In the genomic region with DNA sequence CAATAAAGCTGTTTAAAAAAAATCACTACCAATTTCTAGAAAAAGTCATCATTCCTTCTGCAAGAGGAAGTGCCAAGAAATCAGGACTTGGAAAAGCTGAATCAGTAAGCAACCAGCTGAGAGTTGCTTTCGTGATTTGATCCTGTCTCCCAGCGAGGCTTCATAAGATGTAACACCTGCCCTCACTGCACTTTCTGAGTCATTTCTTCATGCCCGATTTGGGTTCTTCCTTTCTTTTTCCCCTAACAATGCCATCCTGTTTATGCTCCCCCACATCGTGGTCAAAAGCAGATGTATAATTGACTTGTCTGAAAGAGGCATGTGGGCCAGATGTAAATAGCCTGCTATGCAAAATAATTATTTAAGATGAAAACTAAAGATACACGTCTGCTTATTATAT, we compare ENCODE assay signal across 8 cellular contexts. TPM values are rescaled to one million over a fixed set of nuclear protein-coding genes. Genes with fewer than 3 reads are reported as not detected.
DNase-seq lines count a peak whose midpoint lies in the region; ATAC-seq, FAIRE-seq and TF ChIP-seq lines count a peak whose summit lies in the region.

No MANE protein-coding gene starts in this region.

- peak; percentile 61 for ATAC-seq in GM19035 (IDR thresholded peaks at IDR 0.05; ENCODE audit: unreplicated experiment)
- ATAC-seq in HG03439 (IDR thresholded peaks at IDR 0.05; ENCODE audit: unreplicated experiment) = peak; percentile 63

- WGBS in small intestine, 3 donors = 64 to 75% (median 70%) methylated on average over 5 of the region's 5 CpGs

- no peaks in the 10 kb centered on the region for H3K4me1 ChIP-seq in small intestine (ENCODE audit: control insufficient read depth in 2 of 2, insufficient read depth in 1 of 2, low read depth in 1 of 2, low read length in 1 of 2)

- no peaks in the 10 kb centered on the region for H3K36me3 ChIP-seq in small intestine (ENCODE audit: control insufficient read depth in 2 of 2, insufficient read depth in 2 of 2, low read length in 2 of 2)

- no peak for TF ChIP-seq CTCF in AG04449 (IDR thresholded peaks at IDR 0.05; ENCODE audit: insufficient read depth, low read length, missing control alignments)

- no peak for FAIRE-seq in small intestine (lab: Jason Lieb, UNC)

- no peaks in the 10 kb centered on the region for H3K27me3 ChIP-seq in small intestine (ENCODE audit: control insufficient read depth in 2 of 2, insufficient read depth in 2 of 2, low read length in 2 of 2)

- no peaks in the 10 kb centered on the region for H3K9me3 ChIP-seq in small intestine (ENCODE audit: control insufficient read depth, low read depth)

- POLR2A ChIA-PET in AG04449 (lab: Yijun Ruan, JAX) = no interaction called here

- H3K27ac ChIP-seq in small intestine (ENCODE audit: low read depth in 1 of 2, low read length in 1 of 2) = no peak overlapping the region

- peak; percentile 50 for DNase-seq in AG04449 (ENCODE audit: low read depth, low spot score)
- DNase-seq in amniotic stem cell (lab: John Stamatoyannopoulos, UW) = peak; percentile 60
- no peak for DNase-seq in RKO (ENCODE audit: low spot score)
- DNase-seq in ecto neural progenitor cell (ENCODE audit: low spot score) = no peak
- no peak for DNase-seq in small intestine
- DNase-seq in hippocampal formation (lab: John Stamatoyannopoulos, UW) = no peak

- CTCF ChIA-PET in AG04449 (lab: Yijun Ruan, JAX) = interaction anchor here (1.1 to 2.6 kb wide), 2 partner anchors 98 to 108 kb away, joined by 4 to 13 read pairs; no protein-coding TSS in a partner anchor

- H3K4me3 ChIP-seq in AG04449 (ENCODE audit: low read depth, low read length) (no peak overlapping the region), small intestine (ENCODE audit: low read depth in 1 of 2, low read length in 2 of 2) (no peak overlapping the region)

RNA-seq across cellular contexts. Expression of gene RIPOR2, which starts 52.1 kb away (rescaled TPM):
- polyA plus RNA-seq in small intestine = 1 to 10 TPM; 1.6 to 3.1 (median 1.8) TPM

Comparison
In these comparisons a context has a peak if more than half of its experiments do, and no peak if none do; other contexts are left out.
1. DNase-seq: peak in AG04449 (single experiment) and amniotic stem cell (single experiment); none in RKO (single experiment), ecto neural progenitor cell (single experiment), small intestine (single experiment) and hippocampal formation (0 of 2).